1 cellular context compared by ENCODE assay signal in the genomic region with DNA sequence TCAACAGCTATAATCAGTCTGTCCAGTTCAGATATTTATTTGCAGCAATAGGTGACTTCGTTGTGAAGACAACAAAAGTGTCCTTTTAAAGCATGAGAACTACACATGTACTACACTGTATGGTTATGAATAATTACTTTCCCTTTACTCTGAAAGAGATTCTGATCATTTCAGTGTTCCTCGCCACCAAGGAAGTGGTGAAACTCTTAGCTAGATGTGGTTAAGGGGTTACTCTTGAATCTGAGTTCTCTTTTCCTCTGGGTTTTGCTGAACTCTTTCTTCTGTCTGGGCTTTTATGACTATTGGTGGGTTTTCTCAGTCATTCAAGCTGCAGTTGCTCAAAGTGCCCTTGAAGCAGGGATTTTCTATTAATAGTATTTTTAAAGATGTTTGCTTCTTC.
TF ChIP-seq lines count a peak whose summit lies in the region.

No MANE protein-coding gene starts in this region.

TF ChIP-seq in HepG2, 621 proteins besides CTCF, POLR2A, EP300 and RAD21 (continued from another document):
- TF ChIP-seq ZNF275 (CRISPR knock-in tag; IDR thresholded peaks at IDR 0.05; ENCODE audit: borderline replicate concordance) (no peak), HNF4G (IDR thresholded peaks at IDR 0.05; ENCODE audit: borderline replicate concordance, low read depth, low read length) (no peak), HNF4G (CRISPR knock-in tag; IDR thresholded peaks at IDR 0.05; ENCODE audit: borderline replicate concordance, low read depth) (no peak)
- TF ChIP-seq, protein P1, sequence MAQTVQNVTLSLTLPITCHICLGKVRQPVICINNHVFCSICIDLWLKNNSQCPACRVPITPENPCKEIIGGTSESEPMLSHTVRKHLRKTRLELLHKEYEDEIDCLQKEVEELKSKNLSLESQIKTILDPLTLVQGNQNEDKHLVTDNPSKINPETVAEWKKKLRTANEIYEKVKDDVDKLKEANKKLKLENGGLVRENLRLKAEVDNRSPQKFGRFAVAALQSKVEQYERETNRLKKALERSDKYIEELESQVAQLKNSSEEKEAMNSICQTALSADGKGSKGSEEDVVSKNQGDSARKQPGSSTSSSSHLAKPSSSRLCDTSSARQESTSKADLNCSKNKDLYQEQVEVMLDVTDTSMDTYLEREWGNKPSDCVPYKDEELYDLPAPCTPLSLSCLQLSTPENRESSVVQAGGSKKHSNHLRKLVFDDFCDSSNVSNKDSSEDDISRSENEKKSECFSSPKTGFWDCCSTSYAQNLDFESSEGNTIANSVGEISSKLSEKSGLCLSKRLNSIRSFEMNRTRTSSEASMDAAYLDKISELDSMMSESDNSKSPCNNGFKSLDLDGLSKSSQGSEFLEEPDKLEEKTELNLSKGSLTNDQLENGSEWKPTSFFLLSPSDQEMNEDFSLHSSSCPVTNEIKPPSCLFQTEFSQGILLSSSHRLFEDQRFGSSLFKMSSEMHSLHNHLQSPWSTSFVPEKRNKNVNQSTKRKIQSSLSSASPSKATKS (CRISPR knock-in tag; IDR thresholded peaks at IDR 0.05), result no peak
